ENCODE assay signal across 8 cellular contexts in genomic region chr6:1856381-1856780, GRCh38.
A peak's percentile ranks its signal among the peaks of the same experiment; 100 is the strongest.
DNase-seq lines count a peak whose midpoint lies in the region; ATAC-seq and TF ChIP-seq lines count a peak whose summit lies in the region.

No MANE protein-coding gene starts in this region.

- H2AFZ ChIP-seq in GM23338 (no peak overlapping the region), MM.1S (ENCODE audit: low read length) (no peak overlapping the region)

- no peaks in the 10 kb centered on the region for H3K27me3 ChIP-seq in GM23338 (ENCODE audit: insufficient read depth)
- no peaks in the 10 kb centered on the region for H3K27me3 ChIP-seq in MM.1S (replicated peaks; ENCODE audit: insufficient read depth, low read length)
- H3K27me3 ChIP-seq in aorta (ENCODE audit: control insufficient read depth in 1 of 2, insufficient read depth in 2 of 2, low read length in 1 of 2): no peaks in the 10 kb centered on the region
- H3K27me3 ChIP-seq in spleen (replicated peaks in 1 of 7): no peaks in the 10 kb centered on the region

- H3K9me3 Mint-ChIP-seq in GM23338: no peaks in the 10 kb centered on the region

- H4K20me1 ChIP-seq in GM23338 (replicated peaks; ENCODE audit: insufficient read depth) (no peaks in the 10 kb centered on the region; the same call in 1 of the 2 replicates), MM.1S (ENCODE audit: insufficient read depth, low read length) (no peaks in the 10 kb centered on the region)

- no peak for TF ChIP-seq POLR2A in spleen (IDR thresholded peaks at IDR 0.05)

- intact Hi-C loops in aorta (cut with DNase I) (no loop called here), spleen (cut with DNase I; ENCODE audit: low total_unique reads) (no loop called here)

- H3K27ac ChIP-seq in GM23338 (ENCODE audit: low read depth) (no peak overlapping the region), MM.1S (ENCODE audit: low read length) (no peak overlapping the region), aorta (ENCODE audit: low read depth in 1 of 2, low read length in 2 of 2) (no peak overlapping the region), spleen (no peak overlapping the region)

- H3K4me1 ChIP-seq in GM23338 (ENCODE audit: insufficient read depth) (peaks cover 20% of the 10 kb centered on the region), MM.1S (ENCODE audit: low read length) (no peaks in the 10 kb centered on the region), aorta (ENCODE audit: control insufficient read depth in 1 of 2, insufficient read depth in 2 of 2, low read length in 2 of 2) (peaks cover 5 to 8% of the 10 kb centered on the region in 2 donors), spleen (peaks cover 0 to 12% (median 9%) of the 10 kb centered on the region in 6 donors)

- H3K36me3 Mint-ChIP-seq in GM23338 (ENCODE audit: low read depth): no peaks in the 10 kb centered on the region

- H3K9me2 ChIP-seq in GM23338 (ENCODE audit: insufficient read depth) (no peaks in the 10 kb centered on the region), MM.1S (replicated peaks; ENCODE audit: insufficient read depth, low read length) (no peaks in the 10 kb centered on the region)

- no peak overlapping the region for H3K9ac ChIP-seq in MM.1S (ENCODE audit: low read length)

- H3K9me3 ChIP-seq in MM.1S (replicated peaks; ENCODE audit: insufficient read depth, low read length): no peaks in the 10 kb centered on the region
- no peaks in the 10 kb centered on the region for H3K9me3 ChIP-seq in aorta (ENCODE audit: control insufficient read depth, low read length)
- no peaks in the 10 kb centered on the region for H3K9me3 ChIP-seq in spleen

- TF ChIP-seq CTCF in GM12873 (IDR thresholded peaks at IDR 0.05; ENCODE audit: insufficient read depth, low read depth, low read length, missing control alignments) (peak; percentile 39), GM23338 (conservative IDR thresholded peaks at IDR 0.05; ENCODE audit: low read depth in 2 of 2) (0 out of 4 replicates have a peak, but pooled peaks have one; percentile 14 to 26), MM.1S (IDR thresholded peaks at IDR 0.05; ENCODE audit: low read length) (no peak), spleen (IDR thresholded peaks at IDR 0.05 in 8 of 11, conservative IDR thresholded peaks at IDR 0.05 in 3 of 11) (no peak)

- no peaks in the 10 kb centered on the region for H3K27me3 Mint-ChIP-seq in GM23338 (ENCODE audit: insufficient read depth, low read depth, poor library complexity)

- H3F3A ChIP-seq in GM23338 (replicated peaks; ENCODE audit: low read depth) (no peaks in the 10 kb centered on the region), MM.1S (ENCODE audit: insufficient read depth, low read length) (no peaks in the 10 kb centered on the region)

- peaks cover 36% of the 10 kb centered on the region for H3K4me1 Mint-ChIP-seq in GM23338

- H3K4me2 ChIP-seq in GM23338 (peak overlapping the region; percentile 46; the same call in 1 of the 2 replicates), MM.1S (ENCODE audit: low read depth, low read length) (no peak overlapping the region)

- H3K36me3 ChIP-seq in GM23338 (ENCODE audit: insufficient read depth) (no peaks in the 10 kb centered on the region), MM.1S (replicated peaks; ENCODE audit: insufficient read depth, low read length) (no peaks in the 10 kb centered on the region), aorta (ENCODE audit: control insufficient read depth in 1 of 2, insufficient read depth in 2 of 2, low read length in 1 of 2) (no peaks in the 10 kb centered on the region), spleen (no peaks in the 10 kb centered on the region)

- no peak overlapping the region for H3K27ac Mint-ChIP-seq in GM23338

- DNase-seq in GM23338 (ENCODE audit: low spot score): no peak
- DNase-seq in MM.1S: peak; percentile 63
- peak; percentile 60 for DNase-seq in astrocyte of the hippocampus (ENCODE audit: low read depth, low spot score)
- no peak for DNase-seq in aorta
- no peak for DNase-seq in activated CD8-positive, alpha-beta memory T cell treated with anti-CD3 and anti-CD28 coated beads for 24 hours
- DNase-seq in activated naive CD4-positive, alpha-beta T cell treated with Interleukin-2 at 50 U/mL for 16 hours: no peak
- no peak for DNase-seq in spleen

- WGBS in aorta, 2 donors: 66 to 72% methylated on average over 3 of the region's 3 CpGs
- WGBS in spleen, 5 donors: 44 to 58% (median 50%) methylated on average over 3 of the region's 3 CpGs

- H3K79me2 ChIP-seq in GM23338 (replicated peaks; ENCODE audit: insufficient read depth): no peaks in the 10 kb centered on the region
- no peaks in the 10 kb centered on the region for H3K79me2 ChIP-seq in MM.1S (ENCODE audit: low read length)

- H3K4me3 ChIP-seq in GM23338 (no peak overlapping the region), MM.1S (ENCODE audit: low read length) (no peak overlapping the region), aorta (ENCODE audit: low read length in 2 of 2) (no peak overlapping the region), spleen (no peak overlapping the region)

- H3K4me3 Mint-ChIP-seq in GM23338: no peak overlapping the region

- ATAC-seq in GM23338: peak; percentile 41
- peak; percentile 38 for ATAC-seq in aorta (ENCODE audit: low FRiP score)

TF ChIP-seq in GM23338, 12 proteins besides CTCF, POLR2A, EP300 and RAD21 (continues in another document):
- TF ChIP-seq EZH2phosphoT487 (IDR thresholded peaks at IDR 0.05; ENCODE audit: unreplicated experiment) (no peak), ZNF331 (CRISPR knock-in tag; IDR thresholded peaks at IDR 0.05; ENCODE audit: low read depth) (no peak), ZNF114 (CRISPR knock-in tag; IDR thresholded peaks at IDR 0.05) (no peak), ETS1 (IDR thresholded peaks at IDR 0.05) (no peak), CREB1 (CRISPR knock-in tag; IDR thresholded peaks at IDR 0.05; ENCODE audit: low read depth) (no peak), NANOG (IDR thresholded peaks at IDR 0.05; ENCODE audit: borderline replicate concordance) (no peak), POLR2AphosphoS5 (IDR thresholded peaks at IDR 0.05; ENCODE audit: low read depth) (no peak), JUNB (IDR thresholded peaks at IDR 0.05; ENCODE audit: unreplicated experiment) (no peak), STAT1 (IDR thresholded peaks at IDR 0.05; ENCODE audit: unreplicated experiment) (no peak)

Comparison
In these comparisons a context has a peak if more than half of its experiments do, and no peak if none do; other contexts are left out.
1. CTCF ChIP-seq: peak in GM12873 (single experiment) and GM23338 (2 of 2); none in MM.1S (single experiment) and spleen (0 of 11).
2. DNase-seq: peak in MM.1S (single experiment) and astrocyte of the hippocampus (single experiment); none in GM23338 (single experiment), aorta (0 of 2), activated CD8-positive, alpha-beta memory T cell treated with anti-CD3 and anti-CD28 coated beads for 24 hours (single experiment), activated naive CD4-positive, alpha-beta T cell treated with Interleukin-2 at 50 U/mL for 16 hours (single experiment) and spleen (single experiment).